In the genomic region with DNA sequence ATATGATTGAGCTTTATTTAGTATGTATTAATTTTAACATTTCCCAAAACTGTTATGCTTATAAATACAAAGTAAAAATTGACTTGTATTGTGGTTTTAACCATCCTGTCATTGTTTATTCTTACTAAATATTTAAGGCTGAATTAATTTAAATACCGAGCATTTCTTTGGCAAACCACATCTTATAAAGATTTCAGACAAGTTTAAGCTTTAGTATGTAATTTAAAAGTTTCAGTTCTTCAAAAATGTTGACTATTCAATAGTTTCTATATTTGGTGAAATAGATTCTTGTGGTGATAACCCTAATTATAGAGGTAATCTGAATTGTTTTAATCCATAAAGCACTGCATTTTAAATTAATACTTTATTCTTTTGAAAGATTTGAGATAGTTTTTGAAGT, we compare ENCODE assay signal across 22 cellular contexts.
DNase-seq lines count a peak whose midpoint lies in the region; ATAC-seq and TF ChIP-seq lines count a peak whose summit lies in the region.
"Had no signal": no experiment of that assay in that cellular context is flagged by ENCODE, and none has a peak within 500 bp of the region (broad histone marks: within the 10 kb centered on the region; RNA-seq: fewer than 3 reads in every experiment).

No MANE protein-coding gene starts in this region.

- peaks cover 35 to 41% of the 10 kb centered on the region in 2 donors for H3K36me3 Mint-ChIP-seq in CD4-positive, alpha-beta memory T cell
- H3K36me3 Mint-ChIP-seq in activated T-cell treated with anti-CD3 and anti-CD28 coated beads, Interleukin-2, amount 50 U/mL, for 4 hours (ENCODE audit: insufficient read depth): peaks cover 28% of the 10 kb centered on the region

- no peaks in the 10 kb centered on the region for H3K27me3 ChIP-seq in GM23248 (replicated peaks; ENCODE audit: insufficient read depth)
- no peaks in the 10 kb centered on the region for H3K27me3 ChIP-seq in OCI-LY3 (ENCODE audit: low read depth, low read length)
- no peaks in the 10 kb centered on the region for H3K27me3 ChIP-seq in CD4-positive, alpha-beta memory T cell (ENCODE audit: insufficient read depth, low read length)
- H3K27me3 ChIP-seq: ascending aorta had no signal

- peak overlapping the region in 1 of 7 donors; percentile 27 for H3K27ac Mint-ChIP-seq in CD4-positive, alpha-beta memory T cell
- H3K27ac Mint-ChIP-seq: activated CD4-positive, alpha-beta T cell treated with anti-CD3 and anti-CD28 coated beads, Interleukin-2, amount 10 ng/mL, durations not matched to agents 24 days and 14 days had no signal

- CTCF ChIA-PET in CD4-positive, alpha-beta memory T cell (lab: Charles Lee; ENCODE audit: partially characterized antibody): interaction anchor here (1.1 kb wide), 1 partner anchor 44 kb away, joined by 3 read pairs; no protein-coding TSS in a partner anchor

- H4K20me1 ChIP-seq in GM23248 (ENCODE audit: insufficient read depth) (no peaks in the 10 kb centered on the region), OCI-LY3 (ENCODE audit: insufficient read depth, low read length) (no peaks in the 10 kb centered on the region)

- ATAC-seq in activated T-cell treated with anti-CD3 and anti-CD28 coated beads, Interleukin-2, amount 50 U/mL, for 4 hours: no peak
- ATAC-seq: HCT116, left ventricle myocardium superior, PC-3, sciatic nerve had no signal

- in situ Hi-C loops in GM23248 (cut with MboI): no loop called here

- no peak overlapping the region for H3K4me3 Mint-ChIP-seq in CD4-positive, alpha-beta memory T cell
- no peak overlapping the region for H3K4me3 Mint-ChIP-seq in activated T-cell treated with anti-CD3 and anti-CD28 coated beads, Interleukin-2, amount 50 U/mL, for 4 hours
- H3K4me3 Mint-ChIP-seq: activated CD4-positive, alpha-beta T cell treated with anti-CD3 and anti-CD28 coated beads, Interleukin-2, amount 10 ng/mL, durations not matched to agents 24 days and 14 days had no signal

- H3K79me2 ChIP-seq in GM23248 (ENCODE audit: insufficient read depth) (peaks cover 59% of the 10 kb centered on the region), OCI-LY3 (ENCODE audit: low read length) (no peaks in the 10 kb centered on the region)

- peaks cover 10 to 17% (median 12%) of the 10 kb centered on the region in 4 donors for H3K4me1 Mint-ChIP-seq in CD4-positive, alpha-beta memory T cell
- peaks cover 12% of the 10 kb centered on the region for H3K4me1 Mint-ChIP-seq in activated T-cell treated with anti-CD3 and anti-CD28 coated beads, Interleukin-2, amount 50 U/mL, for 4 hours (ENCODE audit: low read depth)

- H3K36me3 ChIP-seq in GM23248 (ENCODE audit: low read depth) (peaks cover 40% of the 10 kb centered on the region), OCI-LY3 (replicated peaks; ENCODE audit: low read depth, low read length) (no peaks in the 10 kb centered on the region)
- H3K36me3 ChIP-seq in CD4-positive, alpha-beta memory T cell (ENCODE audit: insufficient read depth, low read length): no peaks in the 10 kb centered on the region

- intact Hi-C loops in CD4-positive, alpha-beta memory T cell (cut with micrococcal nuclease): no loop called here

- POLR2A ChIA-PET in CD4-positive, alpha-beta memory T cell (lab: Charles Lee; ENCODE audit: partially characterized antibody): interaction anchor here (1.2 kb wide), 1 partner anchor 80 kb away, joined by 3 read pairs; a partner anchor contains a TSS

- peaks cover 18% of the 10 kb centered on the region for H3K4me1 ChIP-seq in GM23248 (ENCODE audit: insufficient read depth)
- H3K4me1 ChIP-seq in OCI-LY3 (ENCODE audit: low read length): peaks cover 17% of the 10 kb centered on the region
- H3K4me1 ChIP-seq in CD4-positive, alpha-beta memory T cell (ENCODE audit: insufficient read depth, low read length): peaks cover 12% of the 10 kb centered on the region

- no peaks in the 10 kb centered on the region for H3K9me3 Mint-ChIP-seq in CD4-positive, alpha-beta memory T cell
- peaks cover 7% of the 10 kb centered on the region for H3K9me3 Mint-ChIP-seq in activated T-cell treated with anti-CD3 and anti-CD28 coated beads, Interleukin-2, amount 50 U/mL, for 4 hours

- H2AFZ ChIP-seq in GM23248 (no peak overlapping the region), OCI-LY3 (ENCODE audit: low read depth, low read length) (no peak overlapping the region)

- H3K4me3 ChIP-seq in GM23248 (no peak overlapping the region), OCI-LY3 (ENCODE audit: low read length) (no peak overlapping the region)
- H3K4me3 ChIP-seq in CD4-positive, alpha-beta memory T cell (ENCODE audit: low read length in 2 of 2): no peak overlapping the region
- H3K4me3 ChIP-seq: ascending aorta had no signal

- H3K27ac ChIP-seq in GM23248: no peak overlapping the region
- H3K27ac ChIP-seq in OCI-LY3 (ENCODE audit: low read length): no peak overlapping the region
- no peak overlapping the region for H3K27ac ChIP-seq in CD4-positive, alpha-beta memory T cell (ENCODE audit: low read depth, low read length)
- H3K27ac ChIP-seq: ascending aorta had no signal

- H3K4me2 ChIP-seq in GM23248 (ENCODE audit: unreplicated experiment) (peak overlapping the region; percentile 22), OCI-LY3 (ENCODE audit: low read length) (peak overlapping the region; percentile 36)
- H3K4me2 ChIP-seq: SK-N-SH had no signal

- H3K9ac ChIP-seq in GM23248 (no peak overlapping the region), OCI-LY3 (ENCODE audit: low read length) (no peak overlapping the region)
- H3K9ac ChIP-seq: SK-N-SH had no signal

- no peak for TF ChIP-seq CTCF in OCI-LY3 (IDR thresholded peaks at IDR 0.05; ENCODE audit: low read depth, low read length)

- DNase-seq in EL (peak; percentile 30), GM23248 (no peak), fibroblast of peridontal ligament (ENCODE audit: extremely low read depth) (peak; percentile 78), retina (no peak), DMS79 treated with DMSO at 0.1 percent for 48 hours (lab: John Stamatoyannopoulos, UW) (no peak)
- no peak for DNase-seq in CD4-positive, alpha-beta memory T cell
- DNase-seq in activated T-cell treated with anti-CD3 and anti-CD28 coated beads, Interleukin-2, amount 50 U/mL, for 4 hours: no peak
- DNase-seq: activated CD4-positive, alpha-beta T cell treated with anti-CD3 and anti-CD28 coated beads, Interleukin-2, amount 10 ng/mL, durations not matched to agents 24 days and 14 days; activated CD8-positive, alpha-beta memory T cell treated with anti-CD3 and anti-CD28 coated beads, Interleukin-2, amount 50 U/mL, for 48 hours; activated naive CD4-positive, alpha-beta T cell treated with Interleukin-2 at 50 U/mL for 16 hours; COR-L47; cortex of kidney; GDM1; left ventricle myocardium superior; NCI-H526 treated with DMSO at 0.1 percent for 48 hours; PC-3; SK-N-SH; stimulated activated CD4-positive, alpha-beta T cell treated with anti-CD3 and anti-CD28 coated beads, Interleukin-2, amount 100 ng/mL, for 48 hours had no signal

- no peaks in the 10 kb centered on the region for H3K9me3 ChIP-seq in GM23248 (ENCODE audit: low read depth)
- no peaks in the 10 kb centered on the region for H3K9me3 ChIP-seq in OCI-LY3 (ENCODE audit: insufficient read depth, low read length)
- H3K9me3 ChIP-seq in CD4-positive, alpha-beta memory T cell (ENCODE audit: control insufficient read depth in 1 of 2, low read length in 2 of 2): no peaks in the 10 kb centered on the region
- H3K9me3 ChIP-seq: ascending aorta, SK-N-SH had no signal

- no peaks in the 10 kb centered on the region for H3K9me2 ChIP-seq in GM23248 (ENCODE audit: insufficient read depth)
- H3K9me2 ChIP-seq: SK-N-SH had no signal

- peaks cover 27% of the 10 kb centered on the region; the same call in 1 of the 2 replicates for H3F3A ChIP-seq in GM23248 (ENCODE audit: insufficient read depth)

- 97 to 98% methylated on average over 1 of the region's 1 CpG for WGBS in GM23248 (ENCODE audit: low coverage in 1 of 2, low lambda C conversion rate in 2 of 2, missing lambda C conversion rate in 2 of 2), 2 experiments

- no peaks in the 10 kb centered on the region for H3K27me3 Mint-ChIP-seq in CD4-positive, alpha-beta memory T cell
- no peaks in the 10 kb centered on the region for H3K27me3 Mint-ChIP-seq in activated T-cell treated with anti-CD3 and anti-CD28 coated beads, Interleukin-2, amount 50 U/mL, for 4 hours (ENCODE audit: low read depth)
- H3K27me3 Mint-ChIP-seq: activated CD4-positive, alpha-beta T cell treated with anti-CD3 and anti-CD28 coated beads, Interleukin-2, amount 10 ng/mL, durations not matched to agents 24 days and 14 days had no signal

Comparison
In these comparisons a context has a peak if more than half of its experiments do, and no peak if none do; other contexts are left out.
1. DNase-seq: peak in EL (single experiment) and fibroblast of peridontal ligament (single experiment); none in GM23248 (single experiment), retina (single experiment), CD4-positive, alpha-beta memory T cell (0 of 5), activated T-cell treated with anti-CD3 and anti-CD28 coated beads, Interleukin-2, amount 50 U/mL, for 4 hours (single experiment) and DMS79 treated with DMSO at 0.1 percent for 48 hours (single experiment).